28 cellular contexts compared by ENCODE assay signal in genomic region chr4:96602661-96603060, GRCh38.
"Had no signal": no experiment of that assay in that cellular context is flagged by ENCODE, and none has a peak within 500 bp of the region (broad histone marks: within the 10 kb centered on the region; RNA-seq: fewer than 3 reads in every experiment).

No MANE protein-coding gene starts in this region.

- H3K27me3 ChIP-seq: body of pancreas, cardiac muscle cell, hepatocyte, left lung, neutrophil, ovary, spleen, upper lobe of left lung had no signal

- H3K9me3 Mint-ChIP-seq: activated B cell treated with CpG ODN at 0.5 μM for 24 hours; T-helper 1 cell treated with Interleukin-12 subunit alpha and Interleukin-12 subunit beta and Interleukin-4 antibody, amounts not matched to agents 30 μg/mL and 1 μg/mL, for 36 hours had no signal

- H3K4me3 Mint-ChIP-seq: activated B cell treated with CpG ODN at 0.5 μM for 24 hours; activated CD4-positive, alpha-beta T cell treated with anti-CD3 and anti-CD28 coated beads for 36 hours; activated naive CD8-positive, alpha-beta T cell treated with anti-CD3 and anti-CD28 coated beads for 36 hours; immature natural killer cell; naive thymus-derived CD8-positive, alpha-beta T cell; T-helper 1 cell treated with Interleukin-12 subunit alpha and Interleukin-12 subunit beta and Interleukin-4 antibody, amounts not matched to agents 30 μg/mL and 1 μg/mL, for 36 hours had no signal

- H3K4me3 ChIP-seq: body of pancreas, cardiac muscle cell, hepatocyte, left lung, lung, ovary, prostate gland, spleen, thoracic aorta, upper lobe of left lung had no signal

- H3K36me3 ChIP-seq: cardiac muscle cell, left lung, neutrophil, ovary, prostate gland, spleen, thoracic aorta, upper lobe of left lung had no signal

- H3K27ac Mint-ChIP-seq: activated B cell treated with CpG ODN at 0.5 μM for 24 hours; activated CD4-positive, alpha-beta T cell treated with anti-CD3 and anti-CD28 coated beads for 36 hours; activated naive CD8-positive, alpha-beta T cell treated with anti-CD3 and anti-CD28 coated beads for 36 hours; immature natural killer cell; naive thymus-derived CD8-positive, alpha-beta T cell; T-helper 1 cell treated with Interleukin-12 subunit alpha and Interleukin-12 subunit beta and Interleukin-4 antibody, amounts not matched to agents 30 μg/mL and 1 μg/mL, for 36 hours had no signal

- DNase-seq: activated B cell treated with CpG ODN at 0.5 μM for 24 hours; activated CD4-positive, alpha-beta T cell treated with anti-CD3 and anti-CD28 coated beads for 36 hours; activated CD4-positive, alpha-beta T cell treated with anti-CD3 and anti-CD28 coated beads, Interleukin-2, amount 50 U/mL, for 48 hours; activated naive CD4-positive, alpha-beta T cell treated with Interleukin-2 at 50 U/mL for 16 hours; activated naive CD8-positive, alpha-beta T cell treated with anti-CD3 and anti-CD28 coated beads for 36 hours; activated T-cell treated with anti-CD3 and anti-CD28 coated beads, Interleukin-2, amount 50 U/mL, for 48 hours; amniotic stem cell; body of pancreas; effector CD4-positive, alpha-beta T cell; erythroblast; foreskin melanocyte; glutamatergic neuron; immature natural killer cell; left lung; naive thymus-derived CD8-positive, alpha-beta T cell; ovary; spleen; stimulated activated CD4-positive, alpha-beta T cell treated with anti-CD3 and anti-CD28 coated beads, Interleukin-4, amount 100 ng/mL, for 1 hour; stimulated activated naive CD4-positive, alpha-beta T cell treated with Interleukin-2 at 50 U/mL for 16 hours; T1000; upper lobe of left lung had no signal

- H2AFZ ChIP-seq: hepatocyte had no signal

- H3K27ac ChIP-seq: body of pancreas, cardiac muscle cell, hepatocyte, left lung, neutrophil, ovary, prostate gland, spleen, thoracic aorta, upper lobe of left lung had no signal

- H3K4me1 ChIP-seq: left lung, prostate gland, spleen, upper lobe of left lung had no signal

- H3K4me1 Mint-ChIP-seq: activated B cell treated with CpG ODN at 0.5 μM for 24 hours; activated CD4-positive, alpha-beta T cell treated with anti-CD3 and anti-CD28 coated beads for 36 hours; activated naive CD8-positive, alpha-beta T cell treated with anti-CD3 and anti-CD28 coated beads for 36 hours; immature natural killer cell; naive thymus-derived CD8-positive, alpha-beta T cell had no signal

- H3K4me2 ChIP-seq: hepatocyte had no signal

- H3K36me3 Mint-ChIP-seq: activated naive CD8-positive, alpha-beta T cell treated with anti-CD3 and anti-CD28 coated beads for 36 hours; immature natural killer cell; naive thymus-derived CD8-positive, alpha-beta T cell had no signal

- H3K9me3 ChIP-seq: body of pancreas, left lung, neutrophil, ovary, prostate gland, spleen, thoracic aorta, upper lobe of left lung had no signal

- ATAC-seq: activated CD4-positive, alpha-beta T cell treated with anti-CD3 and anti-CD28 coated beads for 36 hours; body of pancreas; left lung; naive thymus-derived CD8-positive, alpha-beta T cell had no signal
